Comparison of ENCODE assay signal across 22 cellular contexts in genomic region chr3:186352369-186352768, GRCh38. TPM values are rescaled to one million over a fixed set of nuclear protein-coding genes. Genes with fewer than 3 reads are reported as not detected.
"Had no signal": no experiment of that assay in that cellular context is flagged by ENCODE, and none has a peak within 500 bp of the region (broad histone marks: within the 10 kb centered on the region; RNA-seq: fewer than 3 reads in every experiment).

No MANE protein-coding gene starts in this region.

- H3K27me3 Mint-ChIP-seq: memory B cell had no signal

- DNase-seq: dermis blood vessel endothelial cell; effector memory CD4-positive, alpha-beta T cell; esophagus squamous epithelium; foreskin melanocyte; hypothalamus; natural killer cell; pancreas; sigmoid colon; stimulated activated CD4-positive, alpha-beta T cell treated with anti-CD3 and anti-CD28 coated beads, Interleukin-2, amount 100 ng/mL, for 24 hours; stimulated activated CD4-positive, alpha-beta T cell treated with anti-CD3 and anti-CD28 coated beads, Interleukin-4, amount 100 ng/mL, for 24 hours; stimulated activated naive CD8-positive, alpha-beta T cell treated with anti-CD3 and anti-CD28 coated beads, Interleukin-15, Interleukin-2, amounts not matched to agents 100 U/mL and 50 U/mL, for 24 hours; substantia nigra; testis; tibial artery; upper lobe of left lung had no signal

- H3K9me3 Mint-ChIP-seq: stimulated activated effector memory CD8-positive, alpha-beta T cell treated with anti-CD3 and anti-CD28 coated beads, Interleukin-12 subunit alpha, Interleukin-12 subunit beta, amount 100 ng/mL, for 72 hours had no signal

- H3K27me3 ChIP-seq: esophagus squamous epithelium, pancreas, sigmoid colon, testis, tibial artery, upper lobe of left lung had no signal

- H3K4me3 ChIP-seq: coronary artery, esophagus squamous epithelium, lung, pancreas, sigmoid colon, testis, tibial artery, upper lobe of left lung had no signal

- H3K4me3 Mint-ChIP-seq: memory B cell; natural killer cell; stimulated activated effector memory CD8-positive, alpha-beta T cell treated with anti-CD3 and anti-CD28 coated beads, Interleukin-12 subunit alpha, Interleukin-12 subunit beta, amount 100 ng/mL, for 72 hours had no signal

- H3K27ac Mint-ChIP-seq: natural killer cell; progenitor cell of endocrine pancreas; stimulated activated effector memory CD8-positive, alpha-beta T cell treated with anti-CD3 and anti-CD28 coated beads, Interleukin-12 subunit alpha, Interleukin-12 subunit beta, amount 100 ng/mL, for 72 hours had no signal

- H3K36me3 Mint-ChIP-seq: natural killer cell; stimulated activated effector memory CD8-positive, alpha-beta T cell treated with anti-CD3 and anti-CD28 coated beads, Interleukin-12 subunit alpha, Interleukin-12 subunit beta, amount 100 ng/mL, for 72 hours had no signal

- H3K27ac ChIP-seq: coronary artery, esophagus squamous epithelium, pancreas, testis, tibial artery, upper lobe of left lung had no signal

- H3K36me3 ChIP-seq: esophagus squamous epithelium, pancreas, sigmoid colon, tibial artery, upper lobe of left lung had no signal

- H3K4me1 ChIP-seq: esophagus squamous epithelium, pancreas, testis, upper lobe of left lung had no signal

- ATAC-seq: natural killer cell; pancreas; stimulated activated effector memory CD8-positive, alpha-beta T cell treated with anti-CD3 and anti-CD28 coated beads, Interleukin-12 subunit alpha, Interleukin-12 subunit beta, amount 100 ng/mL, for 72 hours; stimulated activated naive CD8-positive, alpha-beta T cell treated with anti-CD3 and anti-CD28 coated beads, Interleukin-15, Interleukin-2, amounts not matched to agents 100 U/mL and 50 U/mL, for 24 hours had no signal

- H3K4me1 Mint-ChIP-seq: stimulated activated effector memory CD8-positive, alpha-beta T cell treated with anti-CD3 and anti-CD28 coated beads, Interleukin-12 subunit alpha, Interleukin-12 subunit beta, amount 100 ng/mL, for 72 hours had no signal

- H3K9me3 ChIP-seq: esophagus squamous epithelium, pancreas, sigmoid colon, testis, tibial artery, upper lobe of left lung had no signal

RNA-seq across cellular contexts. Expression of gene DGKG, which starts 9.7 kb away (rescaled TPM):
- total RNA-seq: endothelial cell of umbilical vein had no signal
- polyA plus RNA-seq: endothelial cell of umbilical vein, neural cell had no signal
